Comparison of ENCODE assay signal across 8 cellular contexts in genomic region chr1:208988811-208989222, GRCh38.
DNase-seq lines count a peak whose midpoint lies in the region; ATAC-seq, FAIRE-seq and TF ChIP-seq lines count a peak whose summit lies in the region.

No MANE protein-coding gene starts in this region.

- no peak for TF ChIP-seq POLR2A in gastroesophageal sphincter (IDR thresholded peaks at IDR 0.05)

- no peak for FAIRE-seq in small intestine (lab: Jason Lieb, UNC)

- H3K27me3 ChIP-seq in ACC112 (ENCODE audit: insufficient read depth, low read length) (no peaks in the 10 kb centered on the region), gastroesophageal sphincter (no peaks in the 10 kb centered on the region), small intestine (ENCODE audit: control insufficient read depth in 2 of 2, insufficient read depth in 2 of 2, low read length in 2 of 2) (no peaks in the 10 kb centered on the region), neural progenitor cell (no peaks in the 10 kb centered on the region)

- H4K20me1 ChIP-seq in neural progenitor cell (ENCODE audit: low read depth) = no peaks in the 10 kb centered on the region

- peak overlapping the region; percentile 63 for H3K4me3 ChIP-seq in ACC112 (ENCODE audit: low read depth, low read length)
- peak overlapping the region; percentile 30 to 36 for H3K4me3 ChIP-seq in gastroesophageal sphincter
- peak overlapping the region in 1 of 2 donors; percentile 21 for H3K4me3 ChIP-seq in small intestine (ENCODE audit: low read depth in 1 of 2, low read length in 2 of 2)
- no peak overlapping the region for H3K4me3 ChIP-seq in neural progenitor cell

- H2AFZ ChIP-seq in ACC112 (ENCODE audit: low read length, unreplicated experiment) = peak overlapping the region; percentile 66
- H2AFZ ChIP-seq in neural progenitor cell (replicated peaks) = no peak overlapping the region

- H3K4me1 ChIP-seq in ACC112 (ENCODE audit: control insufficient read depth, insufficient read depth, low read length, unreplicated experiment) = no peaks in the 10 kb centered on the region
- H3K4me1 ChIP-seq in gastroesophageal sphincter = no peaks in the 10 kb centered on the region
- H3K4me1 ChIP-seq in small intestine (ENCODE audit: control insufficient read depth in 2 of 2, insufficient read depth in 1 of 2, low read depth in 1 of 2, low read length in 1 of 2) = no peaks in the 10 kb centered on the region
- no peaks in the 10 kb centered on the region for H3K4me1 ChIP-seq in neural progenitor cell

- H3K4me2 ChIP-seq in neural progenitor cell = no peak overlapping the region

- H3K27me3 Mint-ChIP-seq in neural progenitor cell (ENCODE audit: insufficient read depth, low read depth) = no peaks in the 10 kb centered on the region

- no peaks in the 10 kb centered on the region for H3F3A ChIP-seq in neural progenitor cell (ENCODE audit: low read depth)

- H3K36me3 Mint-ChIP-seq in neural progenitor cell = no peaks in the 10 kb centered on the region

- no peaks in the 10 kb centered on the region for H3K4me1 Mint-ChIP-seq in neural progenitor cell

- H3K27ac Mint-ChIP-seq in neural progenitor cell = no peak overlapping the region

- H3K4me3 Mint-ChIP-seq in neural progenitor cell = no peak overlapping the region

- DNase-seq in NCI-H1436 treated with DMSO at 0.1 percent for 48 hours (lab: John Stamatoyannopoulos, UW) (peak; percentile 38), activated T-cell treated with anti-CD3 and anti-CD28 coated beads for 4 hours (peak; percentile 0), small intestine (peak; percentile 74), neural progenitor cell (ENCODE audit: low spot score) (no peak)

- H3K9me3 ChIP-seq in gastroesophageal sphincter = peaks cover 0 to 8% (median 0%) of the 10 kb centered on the region in 3 donors
- H3K9me3 ChIP-seq in small intestine (ENCODE audit: control insufficient read depth, low read depth) = no peaks in the 10 kb centered on the region
- H3K9me3 ChIP-seq in neural progenitor cell (ENCODE audit: low read depth) = no peaks in the 10 kb centered on the region

- 6 to 11% methylated on average over 3 of the region's 3 CpGs for WGBS in gastroesophageal sphincter (ENCODE audit: low coverage in 1 of 2), 2 donors
- 2 to 6% (median 5%) methylated on average over 3 of the region's 3 CpGs for WGBS in small intestine, 3 donors

- H3K9me3 Mint-ChIP-seq in neural progenitor cell = peaks cover 17% of the 10 kb centered on the region

- no peak overlapping the region for H3K27ac ChIP-seq in ACC112 (ENCODE audit: low read depth, low read length)
- peak overlapping the region in 2 of 4 donors; percentile 12 to 47 for H3K27ac ChIP-seq in gastroesophageal sphincter
- H3K27ac ChIP-seq in small intestine (ENCODE audit: low read depth in 1 of 2, low read length in 1 of 2) = peak overlapping the region in 1 of 2 donors; percentile 68
- no peak overlapping the region for H3K27ac ChIP-seq in neural progenitor cell

- peak; percentile 97 for ATAC-seq in GM18499 (IDR thresholded peaks at IDR 0.05; ENCODE audit: insufficient read depth, unreplicated experiment)
- peak; percentile 98 for ATAC-seq in HG02763 (IDR thresholded peaks at IDR 0.05; ENCODE audit: unreplicated experiment)
- peak; percentile 41 for ATAC-seq in gastroesophageal sphincter

- TF ChIP-seq CTCF in gastroesophageal sphincter (IDR thresholded peaks at IDR 0.05) = no peak
- no peak for TF ChIP-seq CTCF in neural progenitor cell (IDR thresholded peaks at IDR 0.05)

- no peak overlapping the region for H3K9ac ChIP-seq in neural progenitor cell

- H3K79me2 ChIP-seq in ACC112 (ENCODE audit: control insufficient read depth, insufficient read depth, low read length, unreplicated experiment) (no peaks in the 10 kb centered on the region), neural progenitor cell (ENCODE audit: low read depth) (no peaks in the 10 kb centered on the region)

- no peak for TF ChIP-seq EP300 in gastroesophageal sphincter (IDR thresholded peaks at IDR 0.05)

- H3K36me3 ChIP-seq in ACC112 (ENCODE audit: insufficient read depth, low read length) = no peaks in the 10 kb centered on the region
- H3K36me3 ChIP-seq in gastroesophageal sphincter = no peaks in the 10 kb centered on the region
- H3K36me3 ChIP-seq in small intestine (ENCODE audit: control insufficient read depth in 2 of 2, insufficient read depth in 2 of 2, low read length in 2 of 2) = no peaks in the 10 kb centered on the region
- H3K36me3 ChIP-seq in neural progenitor cell = no peaks in the 10 kb centered on the region

Comparison
In these comparisons a context has a peak if more than half of its experiments do, and no peak if none do; other contexts are left out.
1. ATAC-seq: peak in every context shown above with its lines; median percentile 98 in HG02763; 97 in GM18499; 41 in gastroesophageal sphincter.